In the genomic region with DNA sequence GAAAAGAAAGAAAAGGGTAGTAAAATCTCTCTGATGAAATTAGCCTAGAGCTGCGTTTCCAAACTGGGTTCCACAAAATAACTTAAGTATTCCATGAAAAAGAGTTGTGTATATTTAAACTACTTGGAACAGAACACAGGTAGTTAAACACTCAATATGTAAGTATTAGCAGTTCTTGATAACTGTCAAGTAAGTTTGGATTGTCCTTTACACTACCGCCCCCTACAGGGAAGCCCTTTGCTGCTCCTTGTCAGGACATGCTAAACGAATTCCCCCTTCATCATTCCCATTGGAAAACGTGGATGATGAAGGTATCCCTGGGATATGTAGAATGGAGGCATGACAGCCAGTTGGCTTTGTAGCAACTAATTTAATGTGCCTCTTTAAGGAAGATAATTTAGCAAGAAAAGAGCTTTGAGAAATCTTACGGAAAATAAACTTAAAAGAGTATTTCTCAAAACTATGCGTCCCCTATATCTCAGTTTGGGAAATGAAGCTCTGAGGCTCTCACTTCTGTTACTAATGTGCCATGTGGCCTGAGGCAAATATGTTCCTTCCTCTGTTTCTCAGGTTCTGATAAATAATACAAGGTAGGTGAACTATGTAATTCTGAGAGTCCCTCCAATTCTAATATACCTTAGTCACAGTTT, we compare ENCODE assay signal across 1 cellular context.
TF ChIP-seq lines count a peak whose summit lies in the region.

No MANE protein-coding gene starts in this region.

TF ChIP-seq in HEK293, 187 proteins besides CTCF, POLR2A, EP300 and RAD21:
- TF ChIP-seq KLF7 (tag by site-specific recombination; IDR thresholded peaks at IDR 0.05; ENCODE audit: borderline replicate concordance), result no peak
- TF ChIP-seq ZNF654 (tag by site-specific recombination; IDR thresholded peaks at IDR 0.05; ENCODE audit: low read depth), result peak; percentile 52
- peak; percentile 72 for TF ChIP-seq ZNF513 (tag by site-specific recombination; IDR thresholded peaks at IDR 0.05)
- TF ChIP-seq ZNF23 (tag by site-specific recombination; IDR thresholded peaks at IDR 0.05; ENCODE audit: borderline replicate concordance), result no peak
- peak; percentile 12; the same call in 1 of the 2 replicates for TF ChIP-seq ZNF664 (tag by site-specific recombination; IDR thresholded peaks at IDR 0.05)
- no peak for TF ChIP-seq ZFHX2 (tag by site-specific recombination; conservative IDR thresholded peaks at IDR 0.05)
- TF ChIP-seq IKZF3 (tag by site-specific recombination; IDR thresholded peaks at IDR 0.05), result peak; percentile 87
- no peak for TF ChIP-seq ZNF280D (tag by site-specific recombination; IDR thresholded peaks at IDR 0.05)
- no peak for TF ChIP-seq REPIN1 (tag by site-specific recombination; IDR thresholded peaks at IDR 0.05; ENCODE audit: low read depth)
